Comparison of ENCODE assay signal across 17 cellular contexts in genomic region chr2:233764264-233764663, GRCh38. TPM values are rescaled to one million over a fixed set of nuclear protein-coding genes. Genes with fewer than 3 reads are reported as not detected.
DNase-seq lines count a peak whose midpoint lies in the region; ATAC-seq and TF ChIP-seq lines count a peak whose summit lies in the region.
"Had no signal": no experiment of that assay in that cellular context is flagged by ENCODE, and none has a peak within 500 bp of the region (broad histone marks: within the 10 kb centered on the region; RNA-seq: fewer than 3 reads in every experiment).

No MANE protein-coding gene starts in this region.

- ATAC-seq in GM19463 (IDR thresholded peaks at IDR 0.05; ENCODE audit: unreplicated experiment) (no peak), GM19452 (IDR thresholded peaks at IDR 0.05; ENCODE audit: unreplicated experiment) (no peak)
- ATAC-seq: effector memory CD8-positive, alpha-beta T cell; heart right ventricle had no signal

- no peak overlapping the region for H3K4me3 ChIP-seq in breast epithelium
- H3K4me3 ChIP-seq: adrenal gland, heart right ventricle, lung, SK-N-MC, thyroid gland had no signal

- H3K36me3 ChIP-seq in breast epithelium: no peaks in the 10 kb centered on the region
- H3K36me3 ChIP-seq: adrenal gland, heart right ventricle, thyroid gland had no signal

- intact Hi-C loops in MCF 10A (cut with micrococcal nuclease): no loop called here
- intact Hi-C loops in breast epithelium (cut with DNase I; ENCODE audit: low total_unique reads): no loop called here
- intact Hi-C loops in CD14-positive monocyte (cut with micrococcal nuclease): no loop called here

- DNase-seq in MCF 10A (ENCODE audit: unreplicated experiment) (peak; percentile 26), breast epithelium (ENCODE audit: low spot score in 2 of 2) (no peak), astrocyte of the hippocampus (ENCODE audit: low read depth, low spot score) (peak; percentile 3), iris pigment epithelial cell (ENCODE audit: low read depth) (peak; percentile 82), superior temporal gyrus (ENCODE audit: extremely low spot score) (no peak), CD14-positive monocyte (ENCODE audit: low spot score) (no peak)
- DNase-seq: activated CD4-positive, CD25-positive, alpha-beta regulatory T cell; adrenal gland; effector memory CD8-positive, alpha-beta T cell; heart right ventricle; NCI-H1436 treated with DMSO at 0.1 percent for 48 hours; NK-92 treated with Interleukin-12 subunit alpha and Interleukin-12 subunit beta, amount 100 ng/mL, for 24 hours; thyroid gland had no signal

- no peaks in the 10 kb centered on the region for H3K9me3 ChIP-seq in breast epithelium
- H3K9me3 ChIP-seq: adrenal gland, heart right ventricle, thyroid gland had no signal

- no peaks in the 10 kb centered on the region for H3K4me1 ChIP-seq in breast epithelium
- H3K4me1 ChIP-seq: adrenal gland, heart right ventricle, thyroid gland had no signal

- no peak overlapping the region for H3K27ac ChIP-seq in breast epithelium
- H3K27ac ChIP-seq: adrenal gland, heart right ventricle, SK-N-MC, thyroid gland had no signal

- no peaks in the 10 kb centered on the region for H3K27me3 ChIP-seq in breast epithelium
- H3K27me3 ChIP-seq: thyroid gland had no signal

- TF ChIP-seq POLR2A in breast epithelium (IDR thresholded peaks at IDR 0.05): no peak

- no peak overlapping the region for H3K27ac Mint-ChIP-seq in MCF 10A (ENCODE audit: low read depth, unreplicated experiment)
- no peak overlapping the region for H3K27ac Mint-ChIP-seq in CD14-positive monocyte
- H3K27ac Mint-ChIP-seq: effector memory CD8-positive, alpha-beta T cell had no signal

- TF ChIP-seq CTCF in MCF 10A (IDR thresholded peaks at IDR 0.05; ENCODE audit: unreplicated experiment) (no peak), breast epithelium (IDR thresholded peaks at IDR 0.05) (no peak), CD14-positive monocyte (IDR thresholded peaks at IDR 0.05) (no peak)

- no peaks in the 10 kb centered on the region for H3K36me3 Mint-ChIP-seq in MCF 10A (ENCODE audit: insufficient read depth, unreplicated experiment)
- no peaks in the 10 kb centered on the region for H3K36me3 Mint-ChIP-seq in CD14-positive monocyte

- H3K27me3 Mint-ChIP-seq in MCF 10A (ENCODE audit: insufficient read depth, unreplicated experiment) (no peaks in the 10 kb centered on the region), CD14-positive monocyte (ENCODE audit: low read depth in 3 of 3) (peaks cover 2 to 6% (median 4%) of the 10 kb centered on the region in 3 donors)

- H3K4me3 Mint-ChIP-seq in MCF 10A (ENCODE audit: unreplicated experiment) (no peak overlapping the region), CD14-positive monocyte (no peak overlapping the region)
- H3K4me3 Mint-ChIP-seq: effector memory CD8-positive, alpha-beta T cell had no signal

- CTCF ChIA-PET in MCF 10A (lab: Yijun Ruan, JAX): no interaction called here

- H3K4me1 Mint-ChIP-seq in MCF 10A (ENCODE audit: insufficient read depth, unreplicated experiment) (peaks cover 15% of the 10 kb centered on the region), CD14-positive monocyte (no peaks in the 10 kb centered on the region)

- POLR2A ChIA-PET in MCF 10A (lab: Yijun Ruan, JAX): interaction anchor here (0.7 to 1.3 kb wide), 2 partner anchors 12 to 1982 kb away, joined by 3 read pairs; no protein-coding TSS in a partner anchor

- no TSS peak for BruUV-seq in MCF 10A (replicated peaks; lab: Mats Ljungman, UMichigan)

- H3K9me3 Mint-ChIP-seq in MCF 10A (ENCODE audit: unreplicated experiment): no peaks in the 10 kb centered on the region
- H3K9me3 Mint-ChIP-seq in CD14-positive monocyte: peaks cover 0 to 4% (median 0%) of the 10 kb centered on the region in 7 donors

RNA-seq across cellular contexts. Expression of gene UGT1A1, which starts 4.2 kb away (rescaled TPM):
- total RNA-seq in MCF 10A (2022): not detected in 2 replicates
- not detected for total RNA-seq in breast epithelium
- polyA plus RNA-seq in CD14-positive monocyte: not detected
- total RNA-seq: heart right ventricle had no signal
- polyA plus RNA-seq: heart right ventricle had no signal

RNA-seq across cellular contexts. Expression of gene MROH2A, which starts 13.9 kb away (rescaled TPM):
- total RNA-seq in MCF 10A (2022): not detected in 2 replicates
- not detected for total RNA-seq in breast epithelium
- not detected for polyA plus RNA-seq in CD14-positive monocyte
- total RNA-seq: adrenal gland, heart right ventricle had no signal
- polyA plus RNA-seq: heart right ventricle, lung had no signal

RNA-seq across cellular contexts. Expression of gene UGT1A3, which starts 35.4 kb away (rescaled TPM):
- total RNA-seq in MCF 10A (2022) (not detected in 2 replicates), breast epithelium (under 1 TPM in 1 of 3 donors, not detected in 2; 0.16 TPM)
- polyA plus RNA-seq in CD14-positive monocyte: not detected
- total RNA-seq: adrenal gland, heart right ventricle, lung had no signal
- polyA plus RNA-seq: adrenal gland, heart right ventricle, lung had no signal

RNA-seq across cellular contexts. Expression of gene UGT1A4, which starts 45.7 kb away (rescaled TPM):
- 0.12 TPM in 1 of 2 replicates, not detected in the other for total RNA-seq in MCF 10A (2022)
- total RNA-seq in breast epithelium: not detected
- polyA plus RNA-seq in CD14-positive monocyte: not detected
- total RNA-seq: heart right ventricle had no signal
- polyA plus RNA-seq: adrenal gland, heart right ventricle had no signal

RNA-seq across cellular contexts. Expression of gene UGT1A5, which starts 51.6 kb away (rescaled TPM):
- total RNA-seq in MCF 10A (2022): not detected in 2 replicates
- not detected for total RNA-seq in breast epithelium
- polyA plus RNA-seq in CD14-positive monocyte: not detected
- total RNA-seq: heart right ventricle had no signal
- polyA plus RNA-seq: adrenal gland, heart right ventricle, lung had no signal

Comparison
In these comparisons a context has a peak if more than half of its experiments do, and no peak if none do; other contexts are left out.
1. DNase-seq: peak in MCF 10A (single experiment), astrocyte of the hippocampus (single experiment) and iris pigment epithelial cell (single experiment); none in breast epithelium (0 of 2), superior temporal gyrus (single experiment) and CD14-positive monocyte (single experiment).